Comparison of ENCODE assay signal across 1 cellular context in genomic region chr19:4375620-4376228, GRCh38.
TF ChIP-seq lines count a peak whose summit lies in the region.

No MANE protein-coding gene starts in this region.

TF ChIP-seq in K562, 482 proteins besides CTCF, POLR2A, EP300 and RAD21 (continued from another document and continues in another):
- no peak for TF ChIP-seq ZNF407 (IDR thresholded peaks at IDR 0.05; ENCODE audit: low read depth)
- no peak for TF ChIP-seq ZNF436 (CRISPR knock-in tag; IDR thresholded peaks at IDR 0.05)
- TF ChIP-seq TCF7 (IDR thresholded peaks at IDR 0.05; ENCODE audit: borderline replicate concordance) = no peak
- no peak for TF ChIP-seq ZNF584 (CRISPR knock-in tag; IDR thresholded peaks at IDR 0.05; ENCODE audit: low read depth)
- no peak for TF ChIP-seq SIN3B (IDR thresholded peaks at IDR 0.05; ENCODE audit: low read depth)
- TF ChIP-seq ZNF395 (CRISPR knock-in tag; IDR thresholded peaks at IDR 0.05) = 0 out of 2 replicates have a peak, but pooled peaks have one; percentile 80
- TF ChIP-seq FOSL1 (tag; conservative IDR thresholded peaks at IDR 0.05) = peak; percentile 78
- TF ChIP-seq ZNF140 (CRISPR knock-in tag; IDR thresholded peaks at IDR 0.05) = no peak
- TF ChIP-seq ZNF12 (CRISPR knock-in tag; IDR thresholded peaks at IDR 0.05) = no peak
- no peak for TF ChIP-seq EHMT2 (IDR thresholded peaks at IDR 0.05)
- TF ChIP-seq PYGO2 (tag; IDR thresholded peaks at IDR 0.05) = no peak
- no peak for TF ChIP-seq ILF3 (IDR thresholded peaks at IDR 0.05; ENCODE audit: borderline replicate concordance)
- peak; percentile 94 for TF ChIP-seq ARID1B (IDR thresholded peaks at IDR 0.05)
- TF ChIP-seq BACH1 (tag; IDR thresholded peaks at IDR 0.05) = no peak
- TF ChIP-seq, protein P1, sequence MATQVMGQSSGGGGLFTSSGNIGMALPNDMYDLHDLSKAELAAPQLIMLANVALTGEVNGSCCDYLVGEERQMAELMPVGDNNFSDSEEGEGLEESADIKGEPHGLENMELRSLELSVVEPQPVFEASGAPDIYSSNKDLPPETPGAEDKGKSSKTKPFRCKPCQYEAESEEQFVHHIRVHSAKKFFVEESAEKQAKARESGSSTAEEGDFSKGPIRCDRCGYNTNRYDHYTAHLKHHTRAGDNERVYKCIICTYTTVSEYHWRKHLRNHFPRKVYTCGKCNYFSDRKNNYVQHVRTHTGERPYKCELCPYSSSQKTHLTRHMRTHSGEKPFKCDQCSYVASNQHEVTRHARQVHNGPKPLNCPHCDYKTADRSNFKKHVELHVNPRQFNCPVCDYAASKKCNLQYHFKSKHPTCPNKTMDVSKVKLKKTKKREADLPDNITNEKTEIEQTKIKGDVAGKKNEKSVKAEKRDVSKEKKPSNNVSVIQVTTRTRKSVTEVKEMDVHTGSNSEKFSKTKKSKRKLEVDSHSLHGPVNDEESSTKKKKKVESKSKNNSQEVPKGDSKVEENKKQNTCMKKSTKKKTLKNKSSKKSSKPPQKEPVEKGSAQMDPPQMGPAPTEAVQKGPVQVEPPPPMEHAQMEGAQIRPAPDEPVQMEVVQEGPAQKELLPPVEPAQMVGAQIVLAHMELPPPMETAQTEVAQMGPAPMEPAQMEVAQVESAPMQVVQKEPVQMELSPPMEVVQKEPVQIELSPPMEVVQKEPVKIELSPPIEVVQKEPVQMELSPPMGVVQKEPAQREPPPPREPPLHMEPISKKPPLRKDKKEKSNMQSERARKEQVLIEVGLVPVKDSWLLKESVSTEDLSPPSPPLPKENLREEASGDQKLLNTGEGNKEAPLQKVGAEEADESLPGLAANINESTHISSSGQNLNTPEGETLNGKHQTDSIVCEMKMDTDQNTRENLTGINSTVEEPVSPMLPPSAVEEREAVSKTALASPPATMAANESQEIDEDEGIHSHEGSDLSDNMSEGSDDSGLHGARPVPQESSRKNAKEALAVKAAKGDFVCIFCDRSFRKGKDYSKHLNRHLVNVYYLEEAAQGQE (CRISPR knock-in tag; IDR thresholded peaks at IDR 0.05; ENCODE audit: low read depth) = no peak
- no peak for TF ChIP-seq MCM5 (IDR thresholded peaks at IDR 0.05; ENCODE audit: low read depth)
- TF ChIP-seq CCAR2 (IDR thresholded peaks at IDR 0.05; ENCODE audit: low read depth, low read length) = no peak
- TF ChIP-seq, protein P2, sequence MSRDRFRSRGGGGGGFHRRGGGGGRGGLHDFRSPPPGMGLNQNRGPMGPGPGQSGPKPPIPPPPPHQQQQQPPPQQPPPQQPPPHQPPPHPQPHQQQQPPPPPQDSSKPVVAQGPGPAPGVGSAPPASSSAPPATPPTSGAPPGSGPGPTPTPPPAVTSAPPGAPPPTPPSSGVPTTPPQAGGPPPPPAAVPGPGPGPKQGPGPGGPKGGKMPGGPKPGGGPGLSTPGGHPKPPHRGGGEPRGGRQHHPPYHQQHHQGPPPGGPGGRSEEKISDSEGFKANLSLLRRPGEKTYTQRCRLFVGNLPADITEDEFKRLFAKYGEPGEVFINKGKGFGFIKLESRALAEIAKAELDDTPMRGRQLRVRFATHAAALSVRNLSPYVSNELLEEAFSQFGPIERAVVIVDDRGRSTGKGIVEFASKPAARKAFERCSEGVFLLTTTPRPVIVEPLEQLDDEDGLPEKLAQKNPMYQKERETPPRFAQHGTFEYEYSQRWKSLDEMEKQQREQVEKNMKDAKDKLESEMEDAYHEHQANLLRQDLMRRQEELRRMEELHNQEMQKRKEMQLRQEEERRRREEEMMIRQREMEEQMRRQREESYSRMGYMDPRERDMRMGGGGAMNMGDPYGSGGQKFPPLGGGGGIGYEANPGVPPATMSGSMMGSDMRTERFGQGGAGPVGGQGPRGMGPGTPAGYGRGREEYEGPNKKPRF (IDR thresholded peaks at IDR 0.05; ENCODE audit: low read depth, low read length) = no peak
- no peak for TF ChIP-seq HNRNPH1 (optimal IDR thresholded peaks at IDR 0.05; ENCODE audit: low read depth, low read length)
- TF ChIP-seq PATZ1 (CRISPR knock-in tag; IDR thresholded peaks at IDR 0.05; ENCODE audit: borderline replicate concordance) = no peak
- peak; percentile 34 for TF ChIP-seq TAF1 (IDR thresholded peaks at IDR 0.05; ENCODE audit: control insufficient read depth, extremely low read depth, insufficient read depth, low read length, severe bottlenecking)
- TF ChIP-seq MGA (IDR thresholded peaks at IDR 0.05) = no peak; the same call in 1 of the 2 replicates
